Comparison of ENCODE assay signal across 1 cellular context in the genomic region with DNA sequence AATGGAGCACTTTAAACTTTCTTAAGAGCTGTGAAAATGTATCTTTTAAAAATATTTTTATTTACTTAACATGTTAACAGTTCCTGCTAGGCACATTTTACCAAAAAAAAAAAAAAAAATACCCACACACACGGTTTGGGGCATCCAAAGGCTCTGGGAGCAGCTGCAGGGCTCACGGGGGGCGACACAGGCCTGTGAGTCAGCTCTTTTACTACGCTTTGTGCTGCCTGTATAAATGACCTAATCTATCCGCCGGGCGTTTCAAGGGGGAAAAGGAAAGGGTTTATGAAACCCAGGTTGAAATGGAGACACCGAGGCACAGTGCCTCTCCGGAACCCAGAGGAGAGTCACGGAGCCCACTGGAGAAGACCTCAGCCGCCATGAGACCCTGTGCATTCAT.
TF ChIP-seq lines count a peak whose summit lies in the region.

No MANE protein-coding gene starts in this region.

TF ChIP-seq in HEK293, 187 proteins besides CTCF, POLR2A, EP300 and RAD21 (continued from another document):
- TF ChIP-seq, protein P1, sequence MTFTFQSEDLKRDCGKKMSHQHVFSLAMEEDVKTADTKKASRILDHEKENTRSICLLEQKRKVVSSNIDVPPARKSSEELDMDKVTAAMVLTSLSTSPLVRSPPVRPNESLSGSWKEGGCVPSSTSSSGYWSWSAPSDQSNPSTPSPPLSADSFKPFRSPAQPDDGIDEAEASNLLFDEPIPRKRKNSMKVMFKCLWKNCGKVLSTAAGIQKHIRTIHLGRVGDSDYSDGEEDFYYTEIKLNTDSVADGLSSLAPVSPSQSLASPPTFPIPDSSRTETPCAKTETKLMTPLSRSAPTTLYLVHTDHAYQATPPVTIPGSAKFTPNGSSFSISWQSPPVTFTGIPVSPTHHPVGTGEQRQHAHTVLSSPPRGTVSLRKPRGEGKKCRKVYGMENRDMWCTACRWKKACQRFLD (tag by site-specific recombination; IDR thresholded peaks at IDR 0.05): no peak
